8 cellular contexts compared by ENCODE assay signal in genomic region chrX:281166-281999, GRCh38. TPM values are rescaled to one million over a fixed set of nuclear protein-coding genes. Genes with fewer than 3 reads are reported as not detected.
A peak's percentile ranks its signal among the peaks of the same experiment; 100 is the strongest.
DNase-seq lines count a peak whose midpoint lies in the region; ATAC-seq and TF ChIP-seq lines count a peak whose summit lies in the region.

Gene PLCXD1, plus strand, starts transcription at chrX:281381. Its CDS starts 2,807 bp downstream, at chrX:284188.

- H3K27ac ChIP-seq in CD4-positive, CD25-positive, alpha-beta regulatory T cell (ENCODE audit: insufficient read depth, low read length, poor library complexity, severe bottlenecking): peak within 1 kb of the TSS; percentile 14
- peak within 1 kb of the TSS; percentile 34 to 72 (median 49) for H3K27ac ChIP-seq in stomach

- peaks cover 4% of the 10 kb centered on the region for H3K27me3 Mint-ChIP-seq in CD4-positive, CD25-positive, alpha-beta regulatory T cell
- peaks cover 3 to 10% (median 5%) of the 10 kb centered on the region in 3 donors for H3K27me3 Mint-ChIP-seq in immature natural killer cell (ENCODE audit: low read depth in 3 of 3)

- peaks cover 11% of the 10 kb centered on the region for H3K36me3 Mint-ChIP-seq in CD4-positive, CD25-positive, alpha-beta regulatory T cell
- H3K36me3 Mint-ChIP-seq in immature natural killer cell: peaks cover 0 to 3% (median 0%) of the 10 kb centered on the region in 3 donors

- H3K36me3 ChIP-seq in CD4-positive, CD25-positive, alpha-beta regulatory T cell (ENCODE audit: control insufficient read depth, insufficient read depth, low read length): peaks cover 9% of the 10 kb centered on the region
- peaks cover 5 to 24% (median 21%) of the 10 kb centered on the region in 4 donors for H3K36me3 ChIP-seq in stomach

- no peaks in the 10 kb centered on the region for H3K9me3 Mint-ChIP-seq in CD4-positive, CD25-positive, alpha-beta regulatory T cell
- H3K9me3 Mint-ChIP-seq in immature natural killer cell: no peaks in the 10 kb centered on the region

- peaks cover 0 to 53% (median 18%) of the 10 kb centered on the region in 4 donors for H3K4me1 Mint-ChIP-seq in CD4-positive, CD25-positive, alpha-beta regulatory T cell
- H3K4me1 Mint-ChIP-seq in immature natural killer cell: peaks cover 35 to 40% of the 10 kb centered on the region in 2 donors

- WGBS in stomach, 5 donors: 27 to 39% (median 33%) methylated on average over 24 to 25 of the region's 25 CpGs

- no peak for TF ChIP-seq POLR2A in stomach (IDR thresholded peaks at IDR 0.05)
- no peak for TF ChIP-seq POLR2A in erythroblast (IDR thresholded peaks at IDR 0.05; ENCODE audit: low read length)

- H3K4me3 ChIP-seq in CD4-positive, CD25-positive, alpha-beta regulatory T cell (ENCODE audit: low read depth, low read length): no peak within 1 kb of the TSS
- peak within 1 kb of the TSS; percentile 38 for H3K4me3 ChIP-seq in astrocyte of the spinal cord (ENCODE audit: low read depth, low read length)
- H3K4me3 ChIP-seq in stomach: peak within 1 kb of the TSS; percentile 24 to 37 (median 30)

- H3K4me3 Mint-ChIP-seq in CD4-positive, CD25-positive, alpha-beta regulatory T cell: peak within 1 kb of the TSS in 3 of 4 donors; percentile 64 to 97 (median 83)
- H3K4me3 Mint-ChIP-seq in immature natural killer cell: peak within 1 kb of the TSS in 4 of 5 donors; percentile 13 to 63 (median 52)

- ATAC-seq in CD4-positive, CD25-positive, alpha-beta regulatory T cell (ENCODE audit: low read depth in 2 of 2): no peak
- ATAC-seq in HG03432 (IDR thresholded peaks at IDR 0.05; ENCODE audit: unreplicated experiment): peak; percentile 25

- H3K27ac Mint-ChIP-seq in CD4-positive, CD25-positive, alpha-beta regulatory T cell: peak within 1 kb of the TSS in 1 of 3 donors; percentile 49
- H3K27ac Mint-ChIP-seq in immature natural killer cell: peak within 1 kb of the TSS in 2 of 6 donors; percentile 45 to 50

- H3K27me3 ChIP-seq in CD4-positive, CD25-positive, alpha-beta regulatory T cell (ENCODE audit: control insufficient read depth, insufficient read depth, low read length): no peaks in the 10 kb centered on the region
- peaks cover 0 to 3% (median 0%) of the 10 kb centered on the region in 3 donors for H3K27me3 ChIP-seq in stomach

- in situ Hi-C loops in astrocyte of the spinal cord (cut with HindIII; ENCODE audit: low sequenced_read_pairs): no loop called here

- peak in 1 of 3 donors; percentile 24 for DNase-seq in CD4-positive, CD25-positive, alpha-beta regulatory T cell
- peak; percentile 59 for DNase-seq in astrocyte of the spinal cord (ENCODE audit: low read depth, low spot score)
- DNase-seq in immature natural killer cell: no peak
- DNase-seq in stomach: peak; percentile 32
- DNase-seq in erythroblast (lab: John Stamatoyannopoulos, UW): no peak
- no peak for DNase-seq in DMS 273 (lab: John Stamatoyannopoulos, UW; ENCODE audit: unreplicated experiment)
- no peak for DNase-seq in NCI-H774 (lab: John Stamatoyannopoulos, UW)

- intact Hi-C loops in stomach (cut with DNase I; ENCODE audit: low total_unique reads): no loop called here

- no peak for TF ChIP-seq EP300 in stomach (IDR thresholded peaks at IDR 0.05)

- H3K4me1 ChIP-seq in CD4-positive, CD25-positive, alpha-beta regulatory T cell (ENCODE audit: control insufficient read depth, insufficient read depth, low read length, poor library complexity, severe bottlenecking): peaks cover 8% of the 10 kb centered on the region
- H3K4me1 ChIP-seq in stomach: peaks cover 0 to 44% (median 32%) of the 10 kb centered on the region in 4 donors

- no peaks in the 10 kb centered on the region for H3K9me3 ChIP-seq in CD4-positive, CD25-positive, alpha-beta regulatory T cell (ENCODE audit: control insufficient read depth in 2 of 2, low read length in 2 of 2)
- H3K9me3 ChIP-seq in stomach: no peaks in the 10 kb centered on the region

- TF ChIP-seq CTCF in astrocyte of the spinal cord (IDR thresholded peaks at IDR 0.05; ENCODE audit: low read depth, low read length) (no peak), stomach (IDR thresholded peaks at IDR 0.05) (no peak)

RNA-seq across cellular contexts. Expression of gene PLCXD1, which starts in this region (rescaled TPM):
- 13.3 TPM for total RNA-seq in CD4-positive, CD25-positive, alpha-beta regulatory T cell
- 1 to 10 TPM; 2.9 to 5.9 (median 4.3) TPM for polyA plus RNA-seq in CD4-positive, CD25-positive, alpha-beta regulatory T cell
- polyA plus RNA-seq in immature natural killer cell (1 to 10 TPM; 1.2 to 7.5 (median 2.8) TPM), stomach (10 to 100 TPM; 13.3 to 45.1 (median 16.4) TPM)
- total RNA-seq in stomach: 100 to 1,000 TPM in 1 of 5 donors, 10 to 100 TPM in 3, 1 to 10 TPM in 1; 8.4 to 114 (median 30.3) TPM

Comparison
In these comparisons a context has a peak if more than half of its experiments do, and no peak if none do; other contexts are left out.
1. DNase-seq: peak in astrocyte of the spinal cord (single experiment) and stomach (single experiment); none in immature natural killer cell (0 of 3), erythroblast (0 of 2), DMS 273 (single experiment) and NCI-H774 (single experiment).